8 cellular contexts compared by ENCODE assay signal in the genomic region with DNA sequence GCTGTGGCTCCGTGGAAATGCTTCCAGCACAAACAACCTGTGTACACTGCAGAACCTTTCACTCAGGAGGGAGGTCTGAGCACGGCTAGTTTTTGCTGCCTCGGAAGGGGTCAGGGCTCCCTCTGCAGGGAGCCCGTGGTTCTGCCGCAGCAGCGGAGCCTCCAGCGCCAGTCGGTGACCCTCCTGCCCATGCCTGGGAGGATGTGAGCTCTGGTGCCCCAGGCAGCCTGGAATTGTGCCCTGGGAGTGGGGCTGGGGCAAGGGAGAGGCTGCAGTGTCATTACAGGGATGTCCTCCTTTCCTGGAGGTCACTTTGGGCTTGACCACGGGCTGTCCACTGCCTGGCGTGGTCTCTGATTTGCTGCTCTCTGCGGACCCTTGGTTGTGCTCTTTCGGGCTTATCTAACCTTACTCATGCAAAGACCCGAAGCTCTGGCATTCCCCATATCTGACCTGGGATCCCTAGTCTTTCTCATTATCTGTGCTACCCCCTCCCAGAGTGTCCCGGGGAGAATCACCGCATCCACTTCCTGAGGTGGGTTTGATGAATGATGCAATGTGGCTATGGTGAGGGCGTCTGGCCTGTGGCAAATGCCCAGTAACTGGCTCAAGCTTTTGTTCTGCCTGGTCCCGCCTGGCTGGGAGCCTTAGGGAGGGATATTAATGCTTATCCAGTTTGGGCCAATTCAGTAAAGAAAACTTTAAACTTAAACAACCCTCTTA. TPM values are rescaled to one million over a fixed set of nuclear protein-coding genes. Genes with fewer than 3 reads are reported as not detected.
DNase-seq lines count a peak whose midpoint lies in the region; ATAC-seq, FAIRE-seq and TF ChIP-seq lines count a peak whose summit lies in the region.

No MANE protein-coding gene starts in this region.

- H3K4me1 ChIP-seq in parathyroid adenoma (no peaks in the 10 kb centered on the region), upper lobe of left lung (peaks cover 0 to 19% (median 10%) of the 10 kb centered on the region in 4 donors)

- no peaks in the 10 kb centered on the region for H3K9me3 ChIP-seq in parathyroid adenoma (ENCODE audit: control insufficient read depth, low read length)
- no peaks in the 10 kb centered on the region for H3K9me3 ChIP-seq in upper lobe of left lung

- no peak overlapping the region for H3K4me2 ChIP-seq in parathyroid adenoma (ENCODE audit: low read length)

- peak; percentile 19 for DNase-seq in Caki2 (ENCODE audit: low read depth)
- peak; percentile 65 for DNase-seq in Jurkat, Clone E6-1 (ENCODE audit: low read depth, low spot score)
- DNase-seq in SHP77 treated with DMSO at 0.1 percent for 48 hours (lab: John Stamatoyannopoulos, UW), result peak; percentile 46
- DNase-seq in activated gamma-delta T cell (lab: John Stamatoyannopoulos, UW), result peak; percentile 36
- peak; percentile 42 to 76 for DNase-seq in frontal cortex (ENCODE audit: low spot score in 2 of 2)
- DNase-seq in upper lobe of left lung, result peak; percentile 80 to 91

- H3K4me3 ChIP-seq in Jurkat, Clone E6-1 (ENCODE audit: low read length), result no peak overlapping the region
- H3K4me3 ChIP-seq in parathyroid adenoma (ENCODE audit: low read depth, low read length) (no peak overlapping the region), upper lobe of left lung (no peak overlapping the region)

- no peaks in the 10 kb centered on the region for H3K36me3 ChIP-seq in parathyroid adenoma (ENCODE audit: control insufficient read depth, insufficient read depth, low read length)
- H3K36me3 ChIP-seq in upper lobe of left lung, result no peaks in the 10 kb centered on the region

- FAIRE-seq in frontal cortex (lab: Jason Lieb, UNC), result no peak

- no peak for TF ChIP-seq POLR2A in upper lobe of left lung (IDR thresholded peaks at IDR 0.05)

- WGBS in upper lobe of left lung, 2 donors, result 40 to 46% methylated on average over 5 to 17 of the region's 17 CpGs

- no peak for TF ChIP-seq EP300 in upper lobe of left lung (IDR thresholded peaks at IDR 0.05)

- H2AFZ ChIP-seq in parathyroid adenoma, result no peak overlapping the region

- H3K9ac ChIP-seq in parathyroid adenoma, result no peak overlapping the region

- H3K27ac ChIP-seq in parathyroid adenoma (no peak overlapping the region), upper lobe of left lung (no peak overlapping the region)

- in situ Hi-C loops in Caki2 (cut with HindIII; ENCODE audit: low pct_unique_long_range_greater_than_20kb, low sequenced_read_pairs), result no loop called here

- H3K79me2 ChIP-seq in parathyroid adenoma, result no peaks in the 10 kb centered on the region

- ATAC-seq in GM21381 (IDR thresholded peaks at IDR 0.05; ENCODE audit: unreplicated experiment) (peak; percentile 52), upper lobe of left lung (ENCODE audit: low FRiP score in 2 of 2) (peak; percentile 88 to 89)

- TF ChIP-seq CTCF in parathyroid adenoma (IDR thresholded peaks at IDR 0.05) (peak; percentile 85), upper lobe of left lung (IDR thresholded peaks at IDR 0.05) (peak; percentile 77 to 90 (median 86))

- H3K27me3 ChIP-seq in parathyroid adenoma (ENCODE audit: control insufficient read depth, insufficient read depth, low read length) (no peaks in the 10 kb centered on the region), upper lobe of left lung (no peaks in the 10 kb centered on the region)

RNA-seq across cellular contexts. Expression of a gene that starts 59.5 kb away (rescaled TPM):
- total RNA-seq in Caki2 (2014; rRNA removed; shearing (Covaris generic); ENCODE audit: low replicate concordance), result not detected in 2 replicates
- polyA plus RNA-seq in Jurkat, Clone E6-1 (2012; ENCODE audit: insufficient read depth, insufficient read length), result 3.5 TPM
- 0.82 TPM for total RNA-seq in frontal cortex
- total RNA-seq in upper lobe of left lung, result 10 to 100 TPM in 2 of 6 donors, 1 to 10 TPM in 4; 7.8 to 19.3 (median 8.8) TPM

Comparison
In these comparisons a context has a peak if more than half of its experiments do, and no peak if none do; other contexts are left out.
1. DNase-seq: peak in every context shown above with its lines; median percentile 86 in upper lobe of left lung; 65 in Jurkat, Clone E6-1; 59 in frontal cortex; 46 in SHP77 treated with DMSO at 0.1 percent for 48 hours; 36 in activated gamma-delta T cell; 19 in Caki2.